In genomic region chr2:85215074-85216050, GRCh38 we compare ENCODE assay signal across 8 cellular contexts.
DNase-seq lines count a peak whose midpoint lies in the region; ATAC-seq and TF ChIP-seq lines count a peak whose summit lies in the region.

No MANE protein-coding gene starts in this region.

- H3K4me3 ChIP-seq in GM23338 = peak overlapping the region; percentile 42; the same call in 1 of the 2 replicates
- no peak overlapping the region for H3K4me3 ChIP-seq in SJCRH30
- no peak overlapping the region for H3K4me3 ChIP-seq in skeletal muscle tissue (ENCODE audit: low read length in 3 of 3)
- no peak overlapping the region for H3K4me3 ChIP-seq in CD4-positive, alpha-beta memory T cell (ENCODE audit: low read length in 2 of 2)

- H3K9me2 ChIP-seq in GM23338 (ENCODE audit: insufficient read depth) = no peaks in the 10 kb centered on the region

- CTCF ChIA-PET in GM10248 (lab: Yijun Ruan, JAX) = interaction anchor here (1.8 kb wide), 1 partner anchor 148 kb away, joined by 4 read pairs; no protein-coding TSS in a partner anchor
- CTCF ChIA-PET in CD4-positive, alpha-beta memory T cell (lab: Charles Lee; ENCODE audit: partially characterized antibody) = interaction anchor here (0.6 kb wide), 1 partner anchor 14 kb away, joined by 3 read pairs; no protein-coding TSS in a partner anchor

- H3K27me3 ChIP-seq in GM23338 (ENCODE audit: insufficient read depth) (no peaks in the 10 kb centered on the region), SJCRH30 (no peaks in the 10 kb centered on the region), skeletal muscle tissue (ENCODE audit: control insufficient read depth in 3 of 3, insufficient read depth in 3 of 3, low read length in 3 of 3) (no peaks in the 10 kb centered on the region)
- H3K27me3 ChIP-seq in CD4-positive, alpha-beta memory T cell (ENCODE audit: insufficient read depth, low read length) = no peaks in the 10 kb centered on the region

- H3K9ac ChIP-seq in skeletal muscle tissue (ENCODE audit: low read depth in 1 of 3, low read length in 3 of 3) = no peak overlapping the region

- POLR2A ChIA-PET in GM10248 (lab: Yijun Ruan, JAX) = no interaction called here
- POLR2A ChIA-PET in CD4-positive, alpha-beta memory T cell (lab: Charles Lee; ENCODE audit: partially characterized antibody) = no interaction called here

- H3K4me3 Mint-ChIP-seq in GM23338 = peak overlapping the region; percentile 47
- no peak overlapping the region for H3K4me3 Mint-ChIP-seq in CD4-positive, alpha-beta memory T cell

- no peak overlapping the region for H2AFZ ChIP-seq in GM23338

- ATAC-seq in GM23338 = peak; percentile 35
- ATAC-seq in left cardiac atrium = peak; percentile 33 to 48
- ATAC-seq in GM19452 (IDR thresholded peaks at IDR 0.05; ENCODE audit: unreplicated experiment) = no peak

- H3K27ac ChIP-seq in GM23338 (ENCODE audit: low read depth) = peak overlapping the region; percentile 97
- peak overlapping the region; percentile 50 for H3K27ac ChIP-seq in SJCRH30
- peak overlapping the region; percentile 92 for H3K27ac ChIP-seq in skeletal muscle tissue (ENCODE audit: low read depth, low read length)
- no peak overlapping the region for H3K27ac ChIP-seq in CD4-positive, alpha-beta memory T cell (ENCODE audit: low read depth, low read length)

- peak overlapping the region; percentile 79 for H3K4me2 ChIP-seq in GM23338

- H3K36me3 Mint-ChIP-seq in GM23338 (ENCODE audit: low read depth) = 0 out of 3 replicates have a peak, but pooled peaks cover 2% of the 10 kb centered on the region
- no peaks in the 10 kb centered on the region for H3K36me3 Mint-ChIP-seq in CD4-positive, alpha-beta memory T cell

- peaks cover 74% of the 10 kb centered on the region for H3K4me1 Mint-ChIP-seq in GM23338
- no peaks in the 10 kb centered on the region for H3K4me1 Mint-ChIP-seq in CD4-positive, alpha-beta memory T cell

- H3K36me3 ChIP-seq in GM23338 (ENCODE audit: insufficient read depth) (no peaks in the 10 kb centered on the region), SJCRH30 (peaks cover 22% of the 10 kb centered on the region), skeletal muscle tissue (ENCODE audit: control insufficient read depth in 3 of 3, insufficient read depth in 3 of 3, low read length in 3 of 3) (no peaks in the 10 kb centered on the region)
- H3K36me3 ChIP-seq in CD4-positive, alpha-beta memory T cell (ENCODE audit: insufficient read depth, low read length) = no peaks in the 10 kb centered on the region

- peak; percentile 53 to 60 for TF ChIP-seq CTCF in GM23338 (conservative IDR thresholded peaks at IDR 0.05; ENCODE audit: low read depth in 2 of 2)
- TF ChIP-seq CTCF in GM13976 (IDR thresholded peaks at IDR 0.05; ENCODE audit: borderline replicate concordance, control extremely low read depth, extremely low read depth, insufficient read depth, missing control alignments) = no peak
- no peak for TF ChIP-seq CTCF in GM10248 (IDR thresholded peaks at IDR 0.05; ENCODE audit: control extremely low read depth, extremely low read depth, low read depth, missing control alignments)

- H3K4me1 ChIP-seq in GM23338 (ENCODE audit: insufficient read depth) (peaks cover 72% of the 10 kb centered on the region), SJCRH30 (peaks cover 39% of the 10 kb centered on the region), skeletal muscle tissue (ENCODE audit: control insufficient read depth in 3 of 3, insufficient read depth in 3 of 3, low read length in 3 of 3) (peaks cover 26 to 42% (median 41%) of the 10 kb centered on the region in 3 donors)
- no peaks in the 10 kb centered on the region for H3K4me1 ChIP-seq in CD4-positive, alpha-beta memory T cell (ENCODE audit: insufficient read depth, low read length)

- no peaks in the 10 kb centered on the region for H3K9me3 Mint-ChIP-seq in GM23338
- H3K9me3 Mint-ChIP-seq in CD4-positive, alpha-beta memory T cell = no peaks in the 10 kb centered on the region

- no peaks in the 10 kb centered on the region for H3K9me3 ChIP-seq in SJCRH30 (replicated peaks)
- H3K9me3 ChIP-seq in skeletal muscle tissue (ENCODE audit: control insufficient read depth in 3 of 3, low read length in 3 of 3) = no peaks in the 10 kb centered on the region
- H3K9me3 ChIP-seq in CD4-positive, alpha-beta memory T cell (ENCODE audit: control insufficient read depth in 1 of 2, low read length in 2 of 2) = no peaks in the 10 kb centered on the region

- in situ Hi-C loops in GM13976 (cut with MboI; ENCODE audit: low sequenced_read_pairs, unreplicated experiment) = no loop called here

- intact Hi-C loops in left cardiac atrium (cut with DNase I) = no loop called here
- intact Hi-C loops in CD4-positive, alpha-beta memory T cell (cut with micrococcal nuclease) = no loop called here

- H3K27ac Mint-ChIP-seq in GM23338 = peak overlapping the region; percentile 92
- no peak overlapping the region for H3K27ac Mint-ChIP-seq in CD4-positive, alpha-beta memory T cell

- H3K79me2 ChIP-seq in GM23338 (replicated peaks; ENCODE audit: insufficient read depth) = peaks cover 95% of the 10 kb centered on the region

- H3F3A ChIP-seq in GM23338 (replicated peaks; ENCODE audit: low read depth) = peaks cover 10% of the 10 kb centered on the region; the same call in 1 of the 2 replicates

- H3K27me3 Mint-ChIP-seq in GM23338 (ENCODE audit: insufficient read depth, low read depth, poor library complexity) = peaks cover 15% of the 10 kb centered on the region
- peaks cover 21 to 47% of the 10 kb centered on the region in 2 donors for H3K27me3 Mint-ChIP-seq in CD4-positive, alpha-beta memory T cell

- DNase-seq in GM23338 (ENCODE audit: low spot score) (peak; percentile 56), SJCRH30 (peak; percentile 87 to 95), left cardiac atrium (no peak), GM13976 (ENCODE audit: low spot score) (no peak), GM10248 (ENCODE audit: extremely low spot score) (no peak)
- DNase-seq in CD4-positive, alpha-beta memory T cell = no peak

- H4K20me1 ChIP-seq in GM23338 (replicated peaks; ENCODE audit: insufficient read depth) = peaks cover 57% of the 10 kb centered on the region

TF ChIP-seq in GM23338, 12 proteins besides CTCF, POLR2A, EP300 and RAD21 (continues in another document):
- no peak for TF ChIP-seq CREB1 (CRISPR knock-in tag; IDR thresholded peaks at IDR 0.05; ENCODE audit: low read depth)
- TF ChIP-seq EZH2 (IDR thresholded peaks at IDR 0.05; ENCODE audit: low read depth, unreplicated experiment) = no peak
- TF ChIP-seq POLR2AphosphoS5 (IDR thresholded peaks at IDR 0.05; ENCODE audit: low read depth) = no peak
- no peak for TF ChIP-seq ZNF462 (CRISPR knock-in tag; IDR thresholded peaks at IDR 0.05)

Comparison
In these comparisons a context has a peak if more than half of its experiments do, and no peak if none do; other contexts are left out.
1. DNase-seq: peak in GM23338 (single experiment) and SJCRH30 (2 of 2); none in left cardiac atrium (single experiment), GM13976 (single experiment), GM10248 (single experiment) and CD4-positive, alpha-beta memory T cell (0 of 5).
2. CTCF ChIP-seq: peak in GM23338 (2 of 2); none in GM13976 (single experiment) and GM10248 (single experiment).